Comparison of ENCODE assay signal across 15 cellular contexts in genomic region chrX:40091691-40092421, GRCh38. TPM values are rescaled to one million over a fixed set of nuclear protein-coding genes. Genes with fewer than 3 reads are reported as not detected.
DNase-seq lines count a peak whose midpoint lies in the region; ATAC-seq lines count a peak whose summit lies in the region.
"Had no signal": no experiment of that assay in that cellular context is flagged by ENCODE, and none has a peak within 500 bp of the region (broad histone marks: within the 10 kb centered on the region; RNA-seq: fewer than 3 reads in every experiment).

No MANE protein-coding gene starts in this region.

- no peaks in the 10 kb centered on the region for H3K36me3 Mint-ChIP-seq in T-helper 17 cell (ENCODE audit: low read depth)

- H3K4me3 ChIP-seq in H7 (ENCODE audit: insufficient read depth, low read depth, low read length) (peak overlapping the region; percentile 53), iPS-18c (ENCODE audit: insufficient read depth, low read depth, low read length) (peak overlapping the region; percentile 44)
- H3K4me3 ChIP-seq: sigmoid colon had no signal

- peak overlapping the region; percentile 47 for H3K27ac Mint-ChIP-seq in T-helper 17 cell
- H3K27ac Mint-ChIP-seq: activated naive CD8-positive, alpha-beta T cell treated with anti-CD3 and anti-CD28 coated beads, Interleukin-2, amount 50 U/mL, for 24 hours had no signal

- ATAC-seq in T-helper 17 cell (no peak), GM19324 (IDR thresholded peaks at IDR 0.05; ENCODE audit: low FRiP score, unreplicated experiment) (no peak)

- H3K27me3 Mint-ChIP-seq in T-helper 17 cell = no peaks in the 10 kb centered on the region
- H3K27me3 Mint-ChIP-seq: activated naive CD8-positive, alpha-beta T cell treated with anti-CD3 and anti-CD28 coated beads, Interleukin-2, amount 50 U/mL, for 24 hours had no signal

- no peaks in the 10 kb centered on the region for H3K9me3 ChIP-seq in T-helper 17 cell (ENCODE audit: control insufficient read depth, low read length, poor library complexity, severe bottlenecking)
- peaks cover 18% of the 10 kb centered on the region for H3K9me3 ChIP-seq in iPS-18c (ENCODE audit: control insufficient read depth, insufficient read depth, low read length)
- H3K9me3 ChIP-seq: sigmoid colon had no signal

- no peaks in the 10 kb centered on the region for H3K36me3 ChIP-seq in H7 (replicated peaks; ENCODE audit: control insufficient read depth, insufficient read depth, low read length)
- H3K36me3 ChIP-seq: sigmoid colon had no signal

- H3K27me3 ChIP-seq in H7 (ENCODE audit: control insufficient read depth, insufficient read depth, low read length) = peaks cover 37% of the 10 kb centered on the region; the same call in 1 of the 2 replicates

- H3K4me1 Mint-ChIP-seq in T-helper 17 cell = peaks cover 41% of the 10 kb centered on the region

- DNase-seq in H7 = peak; percentile 81
- no peak for DNase-seq in T-helper 17 cell
- peak; percentile 54 for DNase-seq in retina
- no peak for DNase-seq in T-helper 1 cell
- no peak for DNase-seq in HCEC 1CT
- no peak for DNase-seq in H4 (ENCODE audit: low spot score)
- DNase-seq: activated naive CD8-positive, alpha-beta T cell treated with anti-CD3 and anti-CD28 coated beads, Interleukin-2, amount 50 U/mL, for 24 hours; cerebellar nuclear complex; IMR-90; NCI-H1436 treated with DMSO at 0.1 percent for 48 hours; NCI-H69; SHP77 treated with DMSO at 0.1 percent for 48 hours; sigmoid colon had no signal

- no peak overlapping the region for H3K4me3 Mint-ChIP-seq in T-helper 17 cell

RNA-seq across cellular contexts. Expression of gene BCOR, which starts 5.9 kb away (rescaled TPM):
- 32.5 and 51.0 TPM in 2 replicates for total RNA-seq in H7 (2014; rRNA removed; shearing (Covaris generic))
- total RNA-seq in T-helper 17 cell = 10 to 100 TPM; 24.7 to 29.1 TPM
- total RNA-seq in H4 (2014; rRNA removed; shearing (Covaris generic)) = 22.8 and 23.8 TPM in 2 replicates

Comparison
In these comparisons a context has a peak if more than half of its experiments do, and no peak if none do; other contexts are left out.
1. DNase-seq: peak in H7 (single experiment) and retina (single experiment); none in T-helper 17 cell (0 of 3), T-helper 1 cell (0 of 5), HCEC 1CT (single experiment) and H4 (single experiment).